ENCODE assay signal across 16 cellular contexts in genomic region chr2:108924444-108925251, GRCh38.
DNase-seq lines count a peak whose midpoint lies in the region; ATAC-seq and TF ChIP-seq lines count a peak whose summit lies in the region.
"Had no signal": no experiment of that assay in that cellular context is flagged by ENCODE, and none has a peak within 500 bp of the region (broad histone marks: within the 10 kb centered on the region; RNA-seq: fewer than 3 reads in every experiment).

No MANE protein-coding gene starts in this region.

- no peaks in the 10 kb centered on the region for H3K36me3 ChIP-seq in liver (ENCODE audit: control insufficient read depth in 4 of 4, insufficient read depth in 3 of 4, low read depth in 1 of 4, low read length in 3 of 4)
- H3K36me3 ChIP-seq in sigmoid colon: no peaks in the 10 kb centered on the region
- H3K36me3 ChIP-seq in trophoblast cell (ENCODE audit: control insufficient read depth in 1 of 2, insufficient read depth in 2 of 2, low read length in 2 of 2): no peaks in the 10 kb centered on the region
- H3K36me3 ChIP-seq: BLaER1 treated with 17β-estradiol and CSF1 and Interleukin-3, amounts not matched to agents 10 nM and 100 nM had no signal

- no peak overlapping the region for H2BK12ac ChIP-seq in trophoblast cell (ENCODE audit: low read length)

- no peak overlapping the region for H3K4me2 ChIP-seq in trophoblast cell (ENCODE audit: low read length)

- H2BK5ac ChIP-seq in trophoblast cell (ENCODE audit: low read depth, low read length, poor library complexity): no peak overlapping the region

- TF ChIP-seq CTCF in brain (conservative IDR thresholded peaks at IDR 0.05): no peak
- TF ChIP-seq CTCF in liver (IDR thresholded peaks at IDR 0.05; ENCODE audit: low read depth, low read length, missing input control): no peak
- no peak for TF ChIP-seq CTCF in sigmoid colon (IDR thresholded peaks at IDR 0.05)

- no peaks in the 10 kb centered on the region for H3K79me2 ChIP-seq in trophoblast cell (ENCODE audit: control insufficient read depth, insufficient read depth, low read length, poor library complexity)

- no peak overlapping the region for H3K4me3 Mint-ChIP-seq in brain

- H3K36me3 Mint-ChIP-seq in brain: no peaks in the 10 kb centered on the region

- DNase-seq in NCI-H748 (lab: John Stamatoyannopoulos, UW; ENCODE audit: unreplicated experiment) (peak; percentile 7), NCI-H748 treated with DMSO at 0.1 percent for 48 hours (lab: John Stamatoyannopoulos, UW) (no peak), sigmoid colon (peak; percentile 61), mucosa of gallbladder (ENCODE audit: low spot score) (no peak), trophoblast cell (no peak)
- DNase-seq: 8988T, DMS53, NCI-H1436 treated with DMSO at 0.1 percent for 48 hours, NCI-H2081, NCI-H526 treated with DMSO at 0.1 percent for 48 hours, SHP77 treated with DMSO at 0.1 percent for 48 hours had no signal

- H3K4me1 ChIP-seq in liver (ENCODE audit: control insufficient read depth in 4 of 4, insufficient read depth in 4 of 4, low read length in 3 of 4) (peaks cover 1 to 32% (median 19%) of the 10 kb centered on the region in 4 donors), sigmoid colon (peaks cover 0 to 36% (median 31%) of the 10 kb centered on the region in 4 donors), trophoblast cell (ENCODE audit: control insufficient read depth in 1 of 2, insufficient read depth in 2 of 2, low read length in 2 of 2) (peaks cover 0 to 2% of the 10 kb centered on the region in 2 experiments)

- 72% methylated on average over 18 of the region's 18 CpGs for WGBS in liver
- WGBS in sigmoid colon, 2 donors: 68 to 79% methylated on average over 18 of the region's 18 CpGs
- no CpG with 5 or more reads among the region's 18 CpGs for whole genome bisulfite sequencing in trophoblast cell (ENCODE audit: extremely low coverage, insufficient coverage, insufficient read length)

- no peak overlapping the region for H3K14ac ChIP-seq in trophoblast cell (ENCODE audit: low read length)

- H3K27me3 ChIP-seq in liver (ENCODE audit: control insufficient read depth in 4 of 4, insufficient read depth in 4 of 4, low read length in 3 of 4) (no peaks in the 10 kb centered on the region), sigmoid colon (no peaks in the 10 kb centered on the region), trophoblast cell (ENCODE audit: insufficient read depth, low read length) (no peaks in the 10 kb centered on the region)
- H3K27me3 ChIP-seq: BLaER1 treated with 17β-estradiol and CSF1 and Interleukin-3, amounts not matched to agents 10 nM and 100 nM had no signal

- TF ChIP-seq RAD21 in liver (IDR thresholded peaks at IDR 0.05): no peak

- no peak overlapping the region for H3K4ac ChIP-seq in trophoblast cell (ENCODE audit: low read depth, low read length)

- H3K9me3 Mint-ChIP-seq in brain: no peaks in the 10 kb centered on the region

- H3K27ac ChIP-seq in liver (ENCODE audit: low read depth in 1 of 2, low read length in 2 of 2): peak overlapping the region in 1 of 2 donors; percentile 15
- H3K27ac ChIP-seq in sigmoid colon: peak overlapping the region in 3 of 4 donors; percentile 26 to 63 (median 51)
- H3K27ac ChIP-seq in trophoblast cell (ENCODE audit: low read depth, low read length): no peak overlapping the region
- H3K27ac ChIP-seq: BLaER1 treated with 17β-estradiol and CSF1 and Interleukin-3, amounts not matched to agents 10 nM and 100 nM had no signal

- H2BK120ac ChIP-seq in trophoblast cell (ENCODE audit: insufficient read depth, low read length, poor library complexity): no peak overlapping the region

- H3K9me3 ChIP-seq in liver (ENCODE audit: control insufficient read depth in 4 of 4, low read length in 3 of 4) (no peaks in the 10 kb centered on the region), sigmoid colon (no peaks in the 10 kb centered on the region), trophoblast cell (ENCODE audit: insufficient read depth, low read depth, low read length) (peaks cover 2% of the 10 kb centered on the region)
- H3K9me3 ChIP-seq: BLaER1 treated with 17β-estradiol and CSF1 and Interleukin-3, amounts not matched to agents 10 nM and 100 nM had no signal

- no peak overlapping the region for H3K23ac ChIP-seq in trophoblast cell (ENCODE audit: low read length)

- no peak overlapping the region for H3K9ac ChIP-seq in liver (ENCODE audit: low read depth in 1 of 2, low read length in 2 of 2)
- H3K9ac ChIP-seq in trophoblast cell (ENCODE audit: low read length): no peak overlapping the region
- H3K9ac ChIP-seq: BLaER1 treated with 17β-estradiol and CSF1 and Interleukin-3, amounts not matched to agents 10 nM and 100 nM had no signal

- no peaks in the 10 kb centered on the region for H3K79me1 ChIP-seq in trophoblast cell (ENCODE audit: low read length)

- no peak for ATAC-seq in GM18870 (IDR thresholded peaks at IDR 0.05; ENCODE audit: unreplicated experiment)
- ATAC-seq: HCT116 had no signal

- intact Hi-C loops in sigmoid colon (cut with DNase I): no loop called here

- peaks cover 28% of the 10 kb centered on the region for H3K27me3 Mint-ChIP-seq in brain

- H3K27ac Mint-ChIP-seq in brain: peak overlapping the region in 4 of 5 experiments; percentile 16 to 84 (median 54)

- H3K4me1 Mint-ChIP-seq in brain: peaks cover 38% of the 10 kb centered on the region

- H2AK5ac ChIP-seq in trophoblast cell (ENCODE audit: low read length): no peak overlapping the region

- no peak overlapping the region for H4K8ac ChIP-seq in trophoblast cell (ENCODE audit: low read depth, low read length)

- H4K12ac ChIP-seq in trophoblast cell (ENCODE audit: low read depth, low read length): no peak overlapping the region

- TF ChIP-seq EP300 in sigmoid colon (IDR thresholded peaks at IDR 0.05): no peak

- no peak overlapping the region for H2AFZ ChIP-seq in trophoblast cell (ENCODE audit: insufficient read depth, low read length, poor library complexity)

- H4K91ac ChIP-seq in trophoblast cell (ENCODE audit: low read depth, low read length): no peak overlapping the region

- no peak overlapping the region for H3K18ac ChIP-seq in trophoblast cell (ENCODE audit: low read length)

- no peak for TF ChIP-seq POLR2A in sigmoid colon (IDR thresholded peaks at IDR 0.05)

- H3K4me3 ChIP-seq in liver (ENCODE audit: low read depth in 1 of 3, low read length in 3 of 3) (no peak overlapping the region), sigmoid colon (no peak overlapping the region), trophoblast cell (ENCODE audit: low read depth, low read length) (no peak overlapping the region)
- H3K4me3 ChIP-seq: BLaER1 treated with 17β-estradiol and CSF1 and Interleukin-3, amounts not matched to agents 10 nM and 100 nM had no signal

TF ChIP-seq in liver, 16 proteins besides CTCF, POLR2A, EP300 and RAD21:
- TF ChIP-seq RXRA (IDR thresholded peaks at IDR 0.05) (peak; percentile 40 to 61), JUND (IDR thresholded peaks at IDR 0.05) (no peak), EGR1 (IDR thresholded peaks at IDR 0.05; ENCODE audit: low read depth in 2 of 2) (no peak), NR2F2 (IDR thresholded peaks at IDR 0.05) (no peak)

Comparison
In these comparisons a context has a peak if more than half of its experiments do, and no peak if none do; other contexts are left out.
1. DNase-seq: peak in NCI-H748 (single experiment) and sigmoid colon (single experiment); none in NCI-H748 treated with DMSO at 0.1 percent for 48 hours (single experiment), mucosa of gallbladder (single experiment) and trophoblast cell (0 of 2).